In the genomic region with DNA sequence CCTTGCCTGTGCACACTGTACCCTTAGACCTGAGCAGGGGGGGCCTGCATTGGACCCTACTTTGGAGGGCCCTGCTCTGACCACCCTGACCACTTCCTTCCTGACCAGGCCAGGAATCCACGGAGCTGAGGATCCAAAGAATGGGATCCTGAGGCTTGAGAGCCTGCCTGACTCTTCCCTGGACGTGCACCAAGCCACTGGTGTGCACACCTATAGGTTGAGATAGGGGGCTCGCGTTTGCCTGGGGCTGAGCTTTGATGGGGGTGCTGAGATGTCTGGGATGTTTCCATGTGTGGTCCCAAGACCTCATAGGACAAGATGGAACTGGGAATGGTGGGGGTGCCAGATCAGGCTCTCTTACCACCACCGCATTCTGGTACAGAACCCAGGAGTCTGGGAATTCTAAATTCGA, we compare ENCODE assay signal across 15 cellular contexts.
A peak's percentile ranks its signal among the peaks of the same experiment; 100 is the strongest.
DNase-seq lines count a peak whose midpoint lies in the region; ATAC-seq and TF ChIP-seq lines count a peak whose summit lies in the region.
"Had no signal": no experiment of that assay in that cellular context is flagged by ENCODE, and none has a peak within 500 bp of the region (broad histone marks: within the 10 kb centered on the region; RNA-seq: fewer than 3 reads in every experiment).

No MANE protein-coding gene starts in this region.

- intact Hi-C loops in thyroid gland (cut with DNase I): no loop called here

- WGBS in endodermal cell (ENCODE audit: insufficient coverage in 1 of 2, insufficient read length in 1 of 2), 2 experiments: 91 to 94% methylated on average over 3 to 6 of the region's 6 CpGs
- 51 to 61% methylated on average over 4 to 6 of the region's 6 CpGs for WGBS in thyroid gland, 2 donors

- H3K36me3 ChIP-seq in endodermal cell (ENCODE audit: control insufficient read depth, insufficient read depth, low read length): peaks cover 14% of the 10 kb centered on the region
- no peaks in the 10 kb centered on the region for H3K36me3 ChIP-seq in thyroid gland
- H3K36me3 ChIP-seq in BE2C: no peaks in the 10 kb centered on the region

- H3K27ac ChIP-seq in endodermal cell (ENCODE audit: low read depth, low read length): no peak overlapping the region
- H3K27ac ChIP-seq in thyroid gland: peak overlapping the region in 2 of 3 donors; percentile 81 to 93
- H3K27ac ChIP-seq: HL-60 had no signal

- no peaks in the 10 kb centered on the region for H3K27me3 Mint-ChIP-seq in endodermal cell (ENCODE audit: insufficient read depth)
- peaks cover 4% of the 10 kb centered on the region for H3K27me3 Mint-ChIP-seq in neural crest cell (ENCODE audit: low read depth)
- H3K27me3 Mint-ChIP-seq: CD4-positive, alpha-beta T cell had no signal

- no peaks in the 10 kb centered on the region for H3K9me3 ChIP-seq in endodermal cell (ENCODE audit: control insufficient read depth, low read length)
- no peaks in the 10 kb centered on the region for H3K9me3 ChIP-seq in thyroid gland
- no peaks in the 10 kb centered on the region for H3K9me3 ChIP-seq in BE2C

- H3K4me3 ChIP-seq in endodermal cell (ENCODE audit: low read length) (no peak overlapping the region), thyroid gland (replicated peaks in 1 of 3) (no peak overlapping the region), BE2C (ENCODE audit: low read depth, low read length) (no peak overlapping the region)

- DNase-seq in M059J (ENCODE audit: low read depth) (peak; percentile 37), endodermal cell (no peak), neural crest cell (ENCODE audit: low read depth, low spot score) (no peak), thyroid gland (no peak), BE2C (no peak), foreskin melanocyte (no peak), left lobe of liver (ENCODE audit: low spot score) (no peak), dermis blood vessel endothelial cell (no peak)
- DNase-seq: activated T-cell treated with anti-CD3 and anti-CD28 coated beads, Interleukin-2, amount 50 U/mL, for 48 hours; CD4-positive, alpha-beta T cell; effector memory CD4-positive, alpha-beta T cell; GF-D8; HCEC 1CT; stimulated activated naive CD8-positive, alpha-beta T cell treated with anti-CD3 and anti-CD28 coated beads, Interleukin-15, Interleukin-2, amounts not matched to agents 100 U/mL and 50 U/mL, for 24 hours had no signal

- no peaks in the 10 kb centered on the region for H3K9me3 Mint-ChIP-seq in endodermal cell
- H3K9me3 Mint-ChIP-seq in neural crest cell: no peaks in the 10 kb centered on the region
- H3K9me3 Mint-ChIP-seq: CD4-positive, alpha-beta T cell had no signal

- no peak for TF ChIP-seq CTCF in endodermal cell (conservative IDR thresholded peaks at IDR 0.05)
- TF ChIP-seq CTCF in neural crest cell (conservative IDR thresholded peaks at IDR 0.05): no peak
- TF ChIP-seq CTCF in thyroid gland (IDR thresholded peaks at IDR 0.05): no peak
- TF ChIP-seq CTCF in BE2C (IDR thresholded peaks at IDR 0.05; ENCODE audit: low read depth, low read length): no peak

- no peak overlapping the region for H3K9ac ChIP-seq in endodermal cell (ENCODE audit: extremely low read depth, low read length, poor library complexity, severe bottlenecking)

- TF ChIP-seq POLR2A in thyroid gland (IDR thresholded peaks at IDR 0.05): no peak

- H3K27ac Mint-ChIP-seq in endodermal cell (peak overlapping the region; percentile 94), neural crest cell (ENCODE audit: unreplicated experiment) (peak overlapping the region; percentile 94)
- H3K27ac Mint-ChIP-seq: CD4-positive, alpha-beta T cell had no signal

- H3K36me3 Mint-ChIP-seq in endodermal cell (ENCODE audit: low read depth) (peaks cover 22% of the 10 kb centered on the region), neural crest cell (ENCODE audit: low read depth) (no peaks in the 10 kb centered on the region)

- ATAC-seq in left lobe of liver: no peak
- ATAC-seq: stimulated activated naive CD8-positive, alpha-beta T cell treated with anti-CD3 and anti-CD28 coated beads, Interleukin-15, Interleukin-2, amounts not matched to agents 100 U/mL and 50 U/mL, for 24 hours had no signal

- H3K4me1 ChIP-seq in endodermal cell (ENCODE audit: control insufficient read depth, insufficient read depth, low read length): peaks cover 42% of the 10 kb centered on the region
- H3K4me1 ChIP-seq in thyroid gland: peaks cover 49 to 64% of the 10 kb centered on the region in 2 donors
- peaks cover 4% of the 10 kb centered on the region for H3K4me1 ChIP-seq in BE2C

- no peak overlapping the region for H3K4me3 Mint-ChIP-seq in endodermal cell
- H3K4me3 Mint-ChIP-seq in neural crest cell: peak overlapping the region; percentile 64
- H3K4me3 Mint-ChIP-seq: CD4-positive, alpha-beta T cell had no signal

- peaks cover 77% of the 10 kb centered on the region for H3K4me1 Mint-ChIP-seq in endodermal cell
- H3K4me1 Mint-ChIP-seq in neural crest cell: peaks cover 76% of the 10 kb centered on the region

- H3K27me3 ChIP-seq in endodermal cell (ENCODE audit: control insufficient read depth, insufficient read depth, low read length, poor library complexity, severe bottlenecking) (no peaks in the 10 kb centered on the region), thyroid gland (no peaks in the 10 kb centered on the region), BE2C (no peaks in the 10 kb centered on the region)
